ENCODE assay signal across 13 cellular contexts in the genomic region with DNA sequence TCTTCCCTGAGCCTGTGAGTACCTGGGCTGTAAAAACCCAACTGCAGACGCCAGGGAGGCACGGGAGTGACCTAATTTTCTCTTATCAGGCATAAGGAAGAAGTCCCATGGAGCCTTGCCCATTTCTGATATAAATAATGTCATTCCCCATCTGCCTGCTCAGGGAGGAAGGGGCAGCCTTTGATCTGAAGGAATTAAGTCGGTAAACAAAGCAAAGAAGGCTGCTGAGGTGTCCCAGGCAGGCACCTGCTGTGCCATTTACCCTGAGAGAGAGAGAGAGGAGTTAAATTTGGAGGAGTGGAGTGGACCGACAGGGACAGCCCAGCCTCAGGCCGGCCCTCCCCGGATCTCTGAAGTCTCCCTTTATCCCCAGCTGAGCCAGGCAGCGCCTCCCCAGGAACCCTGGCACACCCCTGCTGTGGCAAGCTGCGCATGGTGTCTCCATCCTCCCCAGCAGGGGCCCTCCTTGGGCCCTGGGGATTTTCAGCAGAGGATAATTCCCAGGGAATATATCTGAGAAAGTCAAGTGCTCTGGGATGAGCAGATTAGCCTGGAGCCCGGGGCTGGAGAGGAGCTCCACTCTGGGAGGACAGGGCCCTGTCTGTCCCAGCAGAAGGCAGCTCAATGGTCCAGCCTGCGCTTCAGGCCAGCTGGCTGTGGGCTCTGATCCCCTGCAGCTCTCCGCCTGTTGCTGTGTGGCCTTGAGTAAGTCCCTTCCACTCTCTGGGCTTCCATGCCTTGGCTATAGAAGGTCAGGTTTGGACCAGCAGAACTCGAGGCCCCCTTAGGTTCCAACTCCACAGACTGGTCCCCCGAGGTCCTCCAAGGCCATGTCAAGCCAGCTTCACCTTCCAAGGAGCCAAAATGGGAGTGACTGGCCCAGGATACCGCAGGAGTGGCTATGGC. TPM values are rescaled to one million over a fixed set of nuclear protein-coding genes. Genes with fewer than 3 reads are reported as not detected.
A peak's percentile ranks its signal among the peaks of the same experiment; 100 is the strongest.
DNase-seq lines count a peak whose midpoint lies in the region; TF ChIP-seq lines count a peak whose summit lies in the region.
"Had no signal": no experiment of that assay in that cellular context is flagged by ENCODE, and none has a peak within 500 bp of the region (broad histone marks: within the 10 kb centered on the region; RNA-seq: fewer than 3 reads in every experiment).

No MANE protein-coding gene starts in this region.

- H3K27ac Mint-ChIP-seq in activated naive CD4-positive, alpha-beta T cell treated with anti-CD3 and anti-CD28 coated beads, Interleukin-2, amount 10 ng/mL, durations not matched to agents 7 days and 5 days, result peak overlapping the region; percentile 87
- H3K27ac Mint-ChIP-seq in type B pancreatic cell, result no peak overlapping the region
- H3K27ac Mint-ChIP-seq: CD4-positive, alpha-beta T cell had no signal

- H3K79me2 ChIP-seq in OCI-LY7 (ENCODE audit: insufficient read depth, low read depth, low read length) (no peaks in the 10 kb centered on the region), hepatocyte (no peaks in the 10 kb centered on the region)

- no peaks in the 10 kb centered on the region for H3K9me3 Mint-ChIP-seq in activated naive CD4-positive, alpha-beta T cell treated with anti-CD3 and anti-CD28 coated beads, Interleukin-2, amount 10 ng/mL, durations not matched to agents 7 days and 5 days
- H3K9me3 Mint-ChIP-seq in type B pancreatic cell, result no peaks in the 10 kb centered on the region
- H3K9me3 Mint-ChIP-seq: CD4-positive, alpha-beta T cell had no signal

- intact Hi-C loops in OCI-LY7 (cut with micrococcal nuclease; ENCODE audit: unreplicated experiment), result no loop called here

- peaks cover 20% of the 10 kb centered on the region for H3K27me3 Mint-ChIP-seq in activated naive CD4-positive, alpha-beta T cell treated with anti-CD3 and anti-CD28 coated beads, Interleukin-2, amount 10 ng/mL, durations not matched to agents 7 days and 5 days
- peaks cover 40% of the 10 kb centered on the region for H3K27me3 Mint-ChIP-seq in type B pancreatic cell

- BruUV-seq in OCI-LY7 (replicated peaks; lab: Mats Ljungman, UMichigan), result no TSS peak

- peaks cover 9% of the 10 kb centered on the region for H3K36me3 Mint-ChIP-seq in activated naive CD4-positive, alpha-beta T cell treated with anti-CD3 and anti-CD28 coated beads, Interleukin-2, amount 10 ng/mL, durations not matched to agents 7 days and 5 days
- H3K36me3 Mint-ChIP-seq in type B pancreatic cell, result no peaks in the 10 kb centered on the region

- H3K9me2 ChIP-seq in OCI-LY7 (ENCODE audit: insufficient read depth, low read length) (no peaks in the 10 kb centered on the region), hepatocyte (replicated peaks; ENCODE audit: insufficient read depth) (no peaks in the 10 kb centered on the region)

- WGBS in hepatocyte (ENCODE audit: low lambda C conversion rate, missing lambda C conversion rate), result 32% methylated on average over 14 of the region's 14 CpGs

- H3K4me1 ChIP-seq in OCI-LY7 (ENCODE audit: insufficient read depth, low read length, poor library complexity, severe bottlenecking), result peaks cover 38% of the 10 kb centered on the region
- H3K4me1 ChIP-seq in hepatocyte (ENCODE audit: insufficient read depth), result peaks cover 9% of the 10 kb centered on the region
- H3K4me1 ChIP-seq in effector memory CD4-positive, alpha-beta T cell (ENCODE audit: control insufficient read depth, insufficient read depth, low read length, poor library complexity, severe bottlenecking), result peaks cover 6% of the 10 kb centered on the region

- H3K36me3 ChIP-seq in OCI-LY7 (ENCODE audit: insufficient read depth, low read length) (no peaks in the 10 kb centered on the region), hepatocyte (replicated peaks; ENCODE audit: insufficient read depth, low read depth) (no peaks in the 10 kb centered on the region)
- no peaks in the 10 kb centered on the region for H3K36me3 ChIP-seq in effector memory CD4-positive, alpha-beta T cell (ENCODE audit: control insufficient read depth, insufficient read depth, low read length)

- peaks cover 22% of the 10 kb centered on the region for H3K27me3 ChIP-seq in hepatocyte
- no peaks in the 10 kb centered on the region for H3K27me3 ChIP-seq in effector memory CD4-positive, alpha-beta T cell (replicated peaks; ENCODE audit: control insufficient read depth, insufficient read depth, low read length, poor library complexity, severe bottlenecking)

- peak overlapping the region; percentile 38 for H3K4me3 ChIP-seq in OCI-LY7 (ENCODE audit: low read depth, low read length, poor library complexity, severe bottlenecking)
- H3K4me3 ChIP-seq in hepatocyte, result no peak overlapping the region
- H3K4me3 ChIP-seq in coronary artery, result no peak overlapping the region
- H3K4me3 ChIP-seq in effector memory CD4-positive, alpha-beta T cell (ENCODE audit: insufficient read depth, low read depth, low read length, poor library complexity, severe bottlenecking), result no peak overlapping the region
- H3K4me3 ChIP-seq: lung had no signal

- H3K27ac ChIP-seq in OCI-LY7 (ENCODE audit: low read depth, low read length, poor library complexity, severe bottlenecking) (peak overlapping the region; percentile 41), hepatocyte (no peak overlapping the region), coronary artery (no peak overlapping the region)
- H3K27ac ChIP-seq in effector memory CD4-positive, alpha-beta T cell (ENCODE audit: insufficient read depth, low read length, poor library complexity, severe bottlenecking), result no peak overlapping the region

- CTCF ChIA-PET in activated naive CD4-positive, alpha-beta T cell treated with anti-CD3 and anti-CD28 coated beads, Interleukin-2, amount 10 ng/mL, durations not matched to agents 7 days and 5 days (lab: Charles Lee), result interaction anchor here (1.0 to 3.3 kb wide), 6 partner anchors 9 to 383 kb away, joined by 3 to 11 read pairs (median 5); no protein-coding TSS in a partner anchor
- CTCF ChIA-PET in OCI-LY7 (lab: Charles Lee; ENCODE audit: unreplicated experiment), result interaction anchor here (1.0 kb wide), 1 partner anchor 21 kb away, joined by 3 read pairs; no protein-coding TSS in a partner anchor

- H3K9me3 ChIP-seq in OCI-LY7 (ENCODE audit: low read length) (no peaks in the 10 kb centered on the region), hepatocyte (ENCODE audit: low read depth) (no peaks in the 10 kb centered on the region)
- H3K9me3 ChIP-seq in effector memory CD4-positive, alpha-beta T cell (ENCODE audit: control insufficient read depth, low read length), result no peaks in the 10 kb centered on the region

- H3K4me3 Mint-ChIP-seq in activated naive CD4-positive, alpha-beta T cell treated with anti-CD3 and anti-CD28 coated beads, Interleukin-2, amount 10 ng/mL, durations not matched to agents 7 days and 5 days, result no peak overlapping the region
- H3K4me3 Mint-ChIP-seq in type B pancreatic cell, result peak overlapping the region; percentile 60
- H3K4me3 Mint-ChIP-seq: CD4-positive, alpha-beta T cell had no signal

- H4K20me1 ChIP-seq in OCI-LY7 (ENCODE audit: insufficient read depth, low read length), result no peaks in the 10 kb centered on the region
- H4K20me1 ChIP-seq in hepatocyte (ENCODE audit: insufficient read depth, poor library complexity, severe bottlenecking), result no peaks in the 10 kb centered on the region

- POLR2A ChIA-PET in OCI-LY7 (lab: Charles Lee), result interaction anchor here (0.6 kb wide), 1 partner anchor 564 kb away, joined by 3 read pairs; no protein-coding TSS in a partner anchor

- no peak for TF ChIP-seq CTCF in OCI-LY7 (conservative IDR thresholded peaks at IDR 0.05; ENCODE audit: low read length)
- TF ChIP-seq CTCF in type B pancreatic cell (conservative IDR thresholded peaks at IDR 0.05), result no peak
- TF ChIP-seq CTCF in hepatocyte (IDR thresholded peaks at IDR 0.05; ENCODE audit: poor library complexity), result no peak
- no peak for TF ChIP-seq CTCF in coronary artery (IDR thresholded peaks at IDR 0.05)

- H3K4me1 Mint-ChIP-seq in activated naive CD4-positive, alpha-beta T cell treated with anti-CD3 and anti-CD28 coated beads, Interleukin-2, amount 10 ng/mL, durations not matched to agents 7 days and 5 days, result peaks cover 27% of the 10 kb centered on the region
- H3K4me1 Mint-ChIP-seq in type B pancreatic cell (ENCODE audit: unreplicated experiment), result peaks cover 36% of the 10 kb centered on the region

- no peak for DNase-seq in activated naive CD4-positive, alpha-beta T cell treated with anti-CD3 and anti-CD28 coated beads, Interleukin-2, amount 10 ng/mL, durations not matched to agents 7 days and 5 days
- no peak for DNase-seq in activated naive CD4-positive, alpha-beta T cell (lab: John Stamatoyannopoulos, UW)
- DNase-seq in OCI-LY7 (ENCODE audit: low spot score) (peak; percentile 4), glomerular visceral epithelial cell (ENCODE audit: extremely low spot score) (peak; percentile 18), type B pancreatic cell (ENCODE audit: extremely low spot score, unreplicated experiment) (no peak), hepatocyte (ENCODE audit: low spot score) (no peak), coronary artery (ENCODE audit: low spot score) (no peak)
- no peak for DNase-seq in effector memory CD4-positive, alpha-beta T cell
- DNase-seq: activated CD4-positive, alpha-beta T cell treated with anti-CD3 and anti-CD28 coated beads, Interleukin-2, amount 50 U/mL, for 4 hours; CD4-positive, alpha-beta T cell had no signal

- H3K4me2 ChIP-seq in OCI-LY7 (ENCODE audit: low read length) (peak overlapping the region; percentile 75), hepatocyte (no peak overlapping the region)

- H2AFZ ChIP-seq in OCI-LY7 (ENCODE audit: low read length) (peak overlapping the region; percentile 29; the same call in 1 of the 2 replicates), hepatocyte (no peak overlapping the region)

RNA-seq across cellular contexts. Expression of gene CABP7, which starts 17.5 kb away (rescaled TPM):
- 0.06 and 0.23 TPM in 2 replicates for total RNA-seq in OCI-LY7 (2014; rRNA removed; shearing (Covaris generic))
- total RNA-seq in OCI-LY7 (2022) (0.18 TPM in 1 of 2 replicates, not detected in the other), type B pancreatic cell (ENCODE audit: low replicate concordance) (1.1 and 1.7 TPM in 2 replicates), hepatocyte (0.44 TPM in 1 of 2 replicates, not detected in the other)
- polyA plus RNA-seq in hepatocyte, result 0.13 and 0.16 TPM in 2 replicates
- total RNA-seq: Right ventricle myocardium superior, skeletal muscle tissue had no signal

Comparison
In these comparisons a context has a peak if more than half of its experiments do, and no peak if none do; other contexts are left out.
1. DNase-seq: peak in OCI-LY7 (single experiment) and glomerular visceral epithelial cell (single experiment); none in activated naive CD4-positive, alpha-beta T cell treated with anti-CD3 and anti-CD28 coated beads, Interleukin-2, amount 10 ng/mL, durations not matched to agents 7 days and 5 days (single experiment), activated naive CD4-positive, alpha-beta T cell (0 of 4), type B pancreatic cell (single experiment), hepatocyte (single experiment), coronary artery (single experiment) and effector memory CD4-positive, alpha-beta T cell (0 of 3).